ENCODE assay signal across 19 cellular contexts in the genomic region with DNA sequence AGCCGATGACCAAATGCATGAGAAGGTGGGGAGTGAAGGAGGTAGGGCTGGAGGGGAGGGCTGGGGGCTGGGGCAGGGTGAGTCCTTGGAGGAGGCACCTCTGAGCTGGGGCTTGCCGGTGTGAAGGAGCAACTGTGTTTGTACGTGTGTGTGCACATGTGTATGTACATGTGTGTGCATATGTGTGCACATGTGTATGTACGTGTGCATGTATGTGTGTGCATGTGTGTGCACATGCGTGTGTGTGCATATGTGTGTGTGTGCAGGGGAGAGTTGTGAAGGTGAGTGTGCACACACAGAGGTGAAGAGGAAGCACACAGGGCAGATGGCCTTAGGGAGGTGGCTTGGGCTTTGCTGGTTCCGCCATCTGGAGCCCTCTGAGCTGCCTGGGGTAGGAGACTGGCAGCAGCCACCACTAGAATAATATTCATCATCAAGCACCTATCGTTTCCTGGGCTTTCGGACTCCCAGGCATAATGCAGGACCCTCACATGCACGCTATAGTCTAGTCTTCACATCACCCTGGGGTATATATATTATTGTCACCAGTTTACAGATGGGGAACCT.
DNase-seq lines count a peak whose midpoint lies in the region; ATAC-seq, FAIRE-seq and TF ChIP-seq lines count a peak whose summit lies in the region.
"Had no signal": no experiment of that assay in that cellular context is flagged by ENCODE, and none has a peak within 500 bp of the region (broad histone marks: within the 10 kb centered on the region; RNA-seq: fewer than 3 reads in every experiment).

No MANE protein-coding gene starts in this region.

- no peak for TF ChIP-seq CTCF in kidney (IDR thresholded peaks at IDR 0.05; ENCODE audit: borderline replicate concordance, extremely low read depth, insufficient read depth)

- no peaks in the 10 kb centered on the region for H3K36me3 ChIP-seq in KOPT-K1 (ENCODE audit: insufficient read depth, low read length)
- no peaks in the 10 kb centered on the region for H3K36me3 ChIP-seq in kidney (ENCODE audit: control insufficient read depth in 1 of 2, insufficient read depth in 2 of 2, low read length in 2 of 2)
- H3K36me3 ChIP-seq: BLaER1 treated with 17β-estradiol and CSF1 and Interleukin-3, amounts not matched to agents 10 nM and 100 nM had no signal

- H3K9me3 ChIP-seq in KOPT-K1 (ENCODE audit: insufficient read depth, low read length, poor library complexity, severe bottlenecking): no peaks in the 10 kb centered on the region
- no peaks in the 10 kb centered on the region for H3K9me3 ChIP-seq in kidney (ENCODE audit: control insufficient read depth in 1 of 2, low read length in 2 of 2)
- H3K9me3 ChIP-seq: BLaER1 treated with 17β-estradiol and CSF1 and Interleukin-3, amounts not matched to agents 10 nM and 100 nM had no signal

- DNase-seq in DMS 273 treated with DMSO at 0.1 percent for 48 hours (lab: John Stamatoyannopoulos, UW) (peak; percentile 30), NCI-H82 (lab: John Stamatoyannopoulos, UW) (peak; percentile 88), kidney (peak; percentile 10), anterior cingulate cortex (lab: John Stamatoyannopoulos, UW) (no peak), GM19240 (ENCODE audit: insufficient read length, low spot score) (no peak)
- DNase-seq in stimulated activated CD4-positive, alpha-beta T cell treated with anti-CD3 and anti-CD28 coated beads, Interleukin-4, amount 100 ng/mL, for 24 hours: no peak
- DNase-seq: Calu3, DMS79, NCI-H1105 treated with DMSO at 0.1 percent for 48 hours, NCI-H187 treated with DMSO at 0.1 percent for 48 hours, NCI-H345, NCI-H526 treated with DMSO at 0.1 percent for 48 hours, SHP77 had no signal

- intact Hi-C loops in kidney (cut with DNase I): loop anchor here (5.0 kb wide), 1 partner anchor 280 kb away; no protein-coding TSS in a partner anchor

- H3K27ac ChIP-seq in KOPT-K1 (ENCODE audit: low read depth, low read length, poor library complexity, severe bottlenecking): peak overlapping the region; percentile 81
- no peak overlapping the region for H3K27ac ChIP-seq in kidney (ENCODE audit: low read depth in 2 of 2, low read length in 2 of 2)
- H3K27ac ChIP-seq: SK-N-MC had no signal

- FAIRE-seq in kidney (lab: Jason Lieb, UNC): no peak
- FAIRE-seq: H54, RCC 7860 had no signal

- ATAC-seq in HG03139 (IDR thresholded peaks at IDR 0.05; ENCODE audit: unreplicated experiment): no peak

- no peak overlapping the region for H3K9ac ChIP-seq in kidney (ENCODE audit: low read length in 2 of 2)
- H3K9ac ChIP-seq: BLaER1 treated with 17β-estradiol and CSF1 and Interleukin-3, amounts not matched to agents 10 nM and 100 nM had no signal

- no peak overlapping the region for H3K4me3 ChIP-seq in kidney (ENCODE audit: low read length in 2 of 2)
- H3K4me3 ChIP-seq: BLaER1 treated with 17β-estradiol and CSF1 and Interleukin-3, amounts not matched to agents 10 nM and 100 nM; SK-N-MC had no signal

- H3K4me1 ChIP-seq in kidney (ENCODE audit: control insufficient read depth in 1 of 2, insufficient read depth in 1 of 2, low read depth in 1 of 2, low read length in 2 of 2): no peaks in the 10 kb centered on the region

Comparison
In these comparisons a context has a peak if more than half of its experiments do, and no peak if none do; other contexts are left out.
1. DNase-seq: peak in DMS 273 treated with DMSO at 0.1 percent for 48 hours (single experiment), NCI-H82 (single experiment) and kidney (single experiment); none in anterior cingulate cortex (0 of 58), GM19240 (single experiment) and stimulated activated CD4-positive, alpha-beta T cell treated with anti-CD3 and anti-CD28 coated beads, Interleukin-4, amount 100 ng/mL, for 24 hours (single experiment).